ENCODE assay signal across 1 cellular context in genomic region chr5:115806986-115807653, GRCh38.
TF ChIP-seq lines count a peak whose summit lies in the region.

No MANE protein-coding gene starts in this region.

TF ChIP-seq in H1, 55 proteins besides CTCF, POLR2A, EP300 and RAD21:
- TF ChIP-seq SP1 (IDR thresholded peaks at IDR 0.05; ENCODE audit: low read depth, low read length) (0 out of 2 replicates have a peak, but pooled peaks have one; percentile 56), JUND (IDR thresholded peaks at IDR 0.05; ENCODE audit: low read length) (no peak)
TF ChIP-seq in H1: peak in this region for 1.
